Comparison of ENCODE assay signal across 20 cellular contexts in the genomic region with DNA sequence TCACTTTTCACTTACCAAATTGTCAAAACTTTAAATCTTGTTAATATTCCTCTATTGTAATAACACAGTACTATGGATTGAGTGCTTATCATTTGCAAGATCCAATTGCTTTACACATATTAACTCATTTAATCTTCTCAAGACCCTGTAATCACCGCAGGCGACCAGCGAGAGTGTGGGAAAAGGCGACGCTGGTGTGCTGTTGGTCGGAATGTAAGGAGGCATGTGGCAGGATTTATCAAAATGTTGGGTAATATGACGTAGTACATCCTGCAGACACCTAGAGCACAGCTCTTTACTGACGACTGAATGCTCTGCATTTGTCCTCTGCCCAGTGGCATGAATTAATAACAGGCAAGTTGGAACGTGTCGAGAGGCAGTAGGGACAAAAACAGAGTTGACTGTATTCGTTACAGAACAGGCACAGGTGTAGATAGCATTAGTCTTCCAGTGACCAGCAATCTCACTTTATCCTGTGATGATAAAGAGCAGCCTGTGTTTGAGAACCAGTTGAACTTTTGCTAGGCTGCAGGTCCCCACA.
A peak's percentile ranks its signal among the peaks of the same experiment; 100 is the strongest.
DNase-seq lines count a peak whose midpoint lies in the region; ATAC-seq and TF ChIP-seq lines count a peak whose summit lies in the region.
"Had no signal": no experiment of that assay in that cellular context is flagged by ENCODE, and none has a peak within 500 bp of the region (broad histone marks: within the 10 kb centered on the region; RNA-seq: fewer than 3 reads in every experiment).

No MANE protein-coding gene starts in this region.

- CTCF ChIA-PET in HEK293 (lab: Yijun Ruan, JAX) = interaction anchor here (0.5 to 0.6 kb wide), 3 partner anchors 13 to 32 kb away, joined by 3 to 4 read pairs (median 4); no protein-coding TSS in a partner anchor

- peak; percentile 50 for ATAC-seq in esophagus mucosa
- no peak for ATAC-seq in stimulated activated naive CD8-positive, alpha-beta T cell treated with anti-CD3 and anti-CD28 coated beads, Interleukin-15, Interleukin-2, amounts not matched to agents 100 U/mL and 50 U/mL, for 24 hours
- ATAC-seq: activated CD8-positive, alpha-beta T cell treated with anti-CD3 and anti-CD28 coated beads, Interleukin-2, amount 10 ng/mL, durations not matched to agents 7 days and 5 days; activated naive CD4-positive, alpha-beta T cell treated with anti-CD3 and anti-CD28 coated beads, Interleukin-2, amount 50 U/mL, for 72 hours had no signal

- DNase-seq in DMS153 (lab: John Stamatoyannopoulos, UW) (peak; percentile 81), NCI-H69 (lab: John Stamatoyannopoulos, UW) (peak; percentile 59), thyroid gland (no peak), mesenteric fat pad (ENCODE audit: low spot score) (no peak)
- DNase-seq in activated CD8-positive, alpha-beta memory T cell treated with anti-CD3 and anti-CD28 coated beads, Interleukin-2, amount 50 U/mL, for 48 hours = no peak
- DNase-seq in stimulated activated naive CD8-positive, alpha-beta T cell treated with anti-CD3 and anti-CD28 coated beads, Interleukin-15, Interleukin-2, amounts not matched to agents 100 U/mL and 50 U/mL, for 24 hours = no peak
- DNase-seq: activated CD4-positive, CD25-positive, alpha-beta regulatory T cell; activated CD8-positive, alpha-beta T cell treated with anti-CD3 and anti-CD28 coated beads, Interleukin-2, amount 10 ng/mL, durations not matched to agents 7 days and 5 days; activated T-cell treated with anti-CD3 and anti-CD28 coated beads, Interleukin-2, amount 50 U/mL, for 48 hours; brain microvascular endothelial cell; CD8-positive, alpha-beta memory T cell; effector CD8-positive, alpha-beta T cell; heart right ventricle; KBM-7; naive B cell; OCI-M1 had no signal

- peaks cover 17% of the 10 kb centered on the region; the same call in 1 of the 2 replicates for H3K4me1 ChIP-seq in HEK293 (ENCODE audit: control insufficient read depth, insufficient read depth, low read length)
- no peaks in the 10 kb centered on the region for H3K4me1 ChIP-seq in thyroid gland

- no peak for TF ChIP-seq CTCF in HEK293 (tag by site-specific recombination; IDR thresholded peaks at IDR 0.05)
- no peak for TF ChIP-seq CTCF in thyroid gland (IDR thresholded peaks at IDR 0.05)

- H3K27ac ChIP-seq in HEK293 (ENCODE audit: extremely low read depth, low read depth, low read length) (no peak overlapping the region), thyroid gland (no peak overlapping the region)
- H3K27ac ChIP-seq: brain microvascular endothelial cell, parathyroid adenoma had no signal

- intact Hi-C loops in thyroid gland (cut with DNase I) = no loop called here

- no peaks in the 10 kb centered on the region for H3K27me3 ChIP-seq in thyroid gland
- H3K27me3 ChIP-seq: brain microvascular endothelial cell, heart right ventricle had no signal

- POLR2A ChIA-PET in HEK293 (lab: Yijun Ruan, JAX) = no interaction called here

- H3K9me3 ChIP-seq in HEK293 (ENCODE audit: control insufficient read depth, insufficient read depth, low read depth, low read length) = no peaks in the 10 kb centered on the region
- H3K9me3 ChIP-seq in thyroid gland = no peaks in the 10 kb centered on the region
- H3K9me3 ChIP-seq: heart right ventricle had no signal

- H3K4me3 ChIP-seq in HEK293 (ENCODE audit: low read depth, low read length) (no peak overlapping the region), thyroid gland (replicated peaks in 1 of 3) (no peak overlapping the region)
- H3K4me3 ChIP-seq: heart right ventricle had no signal

- H3K36me3 ChIP-seq in HEK293 (ENCODE audit: control insufficient read depth in 2 of 2, insufficient read depth in 1 of 2, low read length in 2 of 2) = peaks cover 20 to 21% of the 10 kb centered on the region in 2 experiments
- H3K36me3 ChIP-seq in thyroid gland = peaks cover 0 to 2% of the 10 kb centered on the region in 2 donors
- H3K36me3 ChIP-seq: brain microvascular endothelial cell had no signal

- TF ChIP-seq POLR2A in thyroid gland (IDR thresholded peaks at IDR 0.05) = no peak

- 96 to 98% methylated on average over 11 of the region's 11 CpGs for WGBS in thyroid gland, 2 donors

TF ChIP-seq in HEK293, 187 proteins besides CTCF, POLR2A, EP300 and RAD21:
- TF ChIP-seq ZNF423 (tag by site-specific recombination; IDR thresholded peaks at IDR 0.05) (no peak), ZNF561 (tag by site-specific recombination; IDR thresholded peaks at IDR 0.05; ENCODE audit: borderline replicate concordance) (no peak), ZFP69B (tag by site-specific recombination; IDR thresholded peaks at IDR 0.05) (no peak), ZBTB1 (tag by site-specific recombination; IDR thresholded peaks at IDR 0.05) (no peak), ZNF707 (tag by site-specific recombination; IDR thresholded peaks at IDR 0.05) (no peak), ZNF473 (tag by site-specific recombination; IDR thresholded peaks at IDR 0.05) (no peak), ZBTB17 (tag by site-specific recombination; IDR thresholded peaks at IDR 0.05) (0 out of 2 replicates have a peak, but pooled peaks have one; percentile 20), ZNF266 (tag by site-specific recombination; IDR thresholded peaks at IDR 0.05; ENCODE audit: low read depth) (no peak), ZNF274 (IDR thresholded peaks at IDR 0.05; ENCODE audit: low read length) (no peak), ZNF274 (tag by site-specific recombination; IDR thresholded peaks at IDR 0.05; ENCODE audit: borderline replicate concordance) (no peak), ZNF324 (tag by site-specific recombination; IDR thresholded peaks at IDR 0.05) (no peak), ZNF23 (tag by site-specific recombination; IDR thresholded peaks at IDR 0.05; ENCODE audit: borderline replicate concordance) (no peak), ZNF211 (tag by site-specific recombination; IDR thresholded peaks at IDR 0.05; ENCODE audit: low read depth) (no peak), ZNF311 (tag by site-specific recombination; IDR thresholded peaks at IDR 0.05; ENCODE audit: borderline replicate concordance) (no peak), ZNF664 (tag by site-specific recombination; IDR thresholded peaks at IDR 0.05) (peak; percentile 65; the same call in 1 of the 2 replicates)
TF ChIP-seq in HEK293: peak in this region for 2.

Comparison
In these comparisons a context has a peak if more than half of its experiments do, and no peak if none do; other contexts are left out.
1. DNase-seq: peak in DMS153 (single experiment) and NCI-H69 (single experiment); none in activated CD8-positive, alpha-beta memory T cell treated with anti-CD3 and anti-CD28 coated beads, Interleukin-2, amount 50 U/mL, for 48 hours (single experiment), thyroid gland (0 of 2), mesenteric fat pad (single experiment) and stimulated activated naive CD8-positive, alpha-beta T cell treated with anti-CD3 and anti-CD28 coated beads, Interleukin-15, Interleukin-2, amounts not matched to agents 100 U/mL and 50 U/mL, for 24 hours (single experiment).